19 cellular contexts compared by ENCODE assay signal in genomic region chr11:638616-639323, GRCh38. TPM values are rescaled to one million over a fixed set of nuclear protein-coding genes. Genes with fewer than 3 reads are reported as not detected.
DNase-seq lines count a peak whose midpoint lies in the region; ATAC-seq and TF ChIP-seq lines count a peak whose summit lies in the region.
"Had no signal": no experiment of that assay in that cellular context is flagged by ENCODE, and none has a peak within 500 bp of the region (broad histone marks: within the 10 kb centered on the region; RNA-seq: fewer than 3 reads in every experiment).

No MANE protein-coding gene starts in this region.

- peak overlapping the region in 8 of 11 experiments; percentile 21 to 89 (median 74); a peak in 14 of 22 replicates for H3K4me2 ChIP-seq in BLaER1 treated with 17β-estradiol and CSF1 and Interleukin-3, amounts not matched to agents 10 nM and 100 nM

- POLR2A ChIA-PET in HEK293 (lab: Yijun Ruan, JAX): no interaction called here
- POLR2A ChIA-PET in naive thymus-derived CD4-positive, alpha-beta T cell (lab: Charles Lee): interaction anchor here (1.2 kb wide), 1 partner anchor 137 kb away, joined by 4 read pairs; no protein-coding TSS in a partner anchor

- peaks cover 9 to 43% (median 23%) of the 10 kb centered on the region in 11 experiments; a peak in 21 of 22 replicates for H3K36me3 ChIP-seq in BLaER1 treated with 17β-estradiol and CSF1 and Interleukin-3, amounts not matched to agents 10 nM and 100 nM
- H3K36me3 ChIP-seq in HEK293 (ENCODE audit: control insufficient read depth in 2 of 2, insufficient read depth in 1 of 2, low read length in 2 of 2): peaks cover 0 to 38% of the 10 kb centered on the region in 2 experiments; a peak in 1 of 3 replicates
- H3K36me3 ChIP-seq in naive thymus-derived CD4-positive, alpha-beta T cell (ENCODE audit: control insufficient read depth in 2 of 3, insufficient read depth in 3 of 3, low read length in 3 of 3): peaks cover 0 to 6% (median 2%) of the 10 kb centered on the region in 3 experiments

- no peak overlapping the region for H3K27ac ChIP-seq in BLaER1 treated with 17β-estradiol and CSF1 and Interleukin-3, amounts not matched to agents 10 nM and 100 nM
- no peak overlapping the region for H3K27ac ChIP-seq in HEK293 (ENCODE audit: extremely low read depth, low read depth, low read length)
- H3K27ac ChIP-seq in naive thymus-derived CD4-positive, alpha-beta T cell (ENCODE audit: low read depth, low read length): no peak overlapping the region
- H3K27ac ChIP-seq: adrenal gland, gastroesophageal sphincter had no signal

- no peak for TF ChIP-seq CTCF in HEK293 (tag by site-specific recombination; IDR thresholded peaks at IDR 0.05)

- H3K9me3 ChIP-seq in BLaER1 treated with 17β-estradiol and CSF1 and Interleukin-3, amounts not matched to agents 10 nM and 100 nM (replicated peaks in 1 of 11): no peaks in the 10 kb centered on the region
- H3K9me3 ChIP-seq in HEK293 (ENCODE audit: control insufficient read depth, insufficient read depth, low read depth, low read length): no peaks in the 10 kb centered on the region
- H3K9me3 ChIP-seq in naive thymus-derived CD4-positive, alpha-beta T cell (ENCODE audit: control insufficient read depth in 2 of 3, low read length in 3 of 3): no peaks in the 10 kb centered on the region
- H3K9me3 ChIP-seq: adrenal gland, gastroesophageal sphincter had no signal

- H3K4me1 ChIP-seq in BLaER1 treated with 17β-estradiol and CSF1 and Interleukin-3, amounts not matched to agents 10 nM and 100 nM: peaks cover 11 to 38% (median 24%) of the 10 kb centered on the region in 10 experiments
- no peaks in the 10 kb centered on the region for H3K4me1 ChIP-seq in HEK293 (ENCODE audit: control insufficient read depth, insufficient read depth, low read length)
- H3K4me1 ChIP-seq in naive thymus-derived CD4-positive, alpha-beta T cell (ENCODE audit: control insufficient read depth in 2 of 2, insufficient read depth in 2 of 2, low read length in 2 of 2): no peaks in the 10 kb centered on the region
- H3K4me1 ChIP-seq: adrenal gland had no signal

- H3K27ac Mint-ChIP-seq in naive thymus-derived CD4-positive, alpha-beta T cell: peak overlapping the region in 2 of 9 donors; percentile 19 to 29
- H3K27ac Mint-ChIP-seq: stimulated activated naive CD8-positive, alpha-beta T cell treated with anti-CD3 and anti-CD28 coated beads, Interleukin-15, amount 100 ng/mL, for 72 hours had no signal

- H3K4me3 Mint-ChIP-seq in naive thymus-derived CD4-positive, alpha-beta T cell: peak overlapping the region in 9 of 10 donors; percentile 32 to 72 (median 47)

- CTCF ChIA-PET in HEK293 (lab: Yijun Ruan, JAX): no interaction called here
- CTCF ChIA-PET in naive thymus-derived CD4-positive, alpha-beta T cell (lab: Charles Lee): no interaction called here

- no peak for ATAC-seq in naive thymus-derived CD4-positive, alpha-beta T cell
- ATAC-seq in GM21786 (IDR thresholded peaks at IDR 0.05; ENCODE audit: unreplicated experiment): no peak
- ATAC-seq: gastroesophageal sphincter had no signal

- H3K9me3 Mint-ChIP-seq in naive thymus-derived CD4-positive, alpha-beta T cell: no peaks in the 10 kb centered on the region
- H3K9me3 Mint-ChIP-seq: effector memory CD8-positive, alpha-beta T cell; stimulated activated naive CD8-positive, alpha-beta T cell treated with anti-CD3 and anti-CD28 coated beads, Interleukin-15, amount 100 ng/mL, for 72 hours had no signal

- H3K4me3 ChIP-seq in BLaER1 treated with 17β-estradiol and CSF1 and Interleukin-3, amounts not matched to agents 10 nM and 100 nM: no peak overlapping the region
- H3K4me3 ChIP-seq in HEK293 (ENCODE audit: low read depth, low read length): no peak overlapping the region
- no peak overlapping the region for H3K4me3 ChIP-seq in naive thymus-derived CD4-positive, alpha-beta T cell (ENCODE audit: low read length)
- H3K4me3 ChIP-seq: adrenal gland, gastroesophageal sphincter had no signal

- DNase-seq in dermis blood vessel endothelial cell: peak; percentile 22
- no peak for DNase-seq in naive thymus-derived CD4-positive, alpha-beta T cell
- no peak for DNase-seq in NCI-H2107 (lab: John Stamatoyannopoulos, UW)
- no peak for DNase-seq in midbrain (lab: John Stamatoyannopoulos, UW)
- DNase-seq in A172 (ENCODE audit: low spot score): no peak
- DNase-seq: COR-L47; effector memory CD8-positive, alpha-beta T cell; NCI-H1417 treated with DMSO at 0.1 percent for 48 hours; NCI-H510A treated with DMSO at 0.1 percent for 48 hours; stimulated activated CD4-positive, alpha-beta T cell treated with anti-CD3 and anti-CD28 coated beads, Interleukin-4, amount 100 ng/mL, for 24 hours; stimulated activated naive CD8-positive, alpha-beta T cell treated with anti-CD3 and anti-CD28 coated beads, Interleukin-15, amount 100 ng/mL, for 72 hours; T1000 had no signal

- H4K20me1 ChIP-seq in BLaER1 treated with 17β-estradiol and CSF1 and Interleukin-3, amounts not matched to agents 10 nM and 100 nM: peaks cover 62 to 94% (median 76%) of the 10 kb centered on the region in 11 experiments

- H3K36me3 Mint-ChIP-seq in naive thymus-derived CD4-positive, alpha-beta T cell: peaks cover 0 to 5% (median 0%) of the 10 kb centered on the region in 5 donors

- peaks cover 45 to 64% (median 54%) of the 10 kb centered on the region in 11 experiments for H3K27me3 ChIP-seq in BLaER1 treated with 17β-estradiol and CSF1 and Interleukin-3, amounts not matched to agents 10 nM and 100 nM
- H3K27me3 ChIP-seq in naive thymus-derived CD4-positive, alpha-beta T cell (ENCODE audit: control insufficient read depth in 2 of 2, insufficient read depth in 2 of 2, low read length in 2 of 2): peaks cover 6 to 16% of the 10 kb centered on the region in 2 donors
- H3K27me3 ChIP-seq: adrenal gland had no signal

- intact Hi-C loops in naive thymus-derived CD4-positive, alpha-beta T cell (cut with micrococcal nuclease): no loop called here

- peaks cover 11 to 36% (median 22%) of the 10 kb centered on the region in 5 donors for H3K27me3 Mint-ChIP-seq in naive thymus-derived CD4-positive, alpha-beta T cell

- H3K9ac ChIP-seq in BLaER1 treated with 17β-estradiol and CSF1 and Interleukin-3, amounts not matched to agents 10 nM and 100 nM: no peak overlapping the region

- peaks cover 7 to 18% (median 16%) of the 10 kb centered on the region in 7 donors for H3K4me1 Mint-ChIP-seq in naive thymus-derived CD4-positive, alpha-beta T cell

TF ChIP-seq in HEK293, 187 proteins besides CTCF, POLR2A, EP300 and RAD21 (continues in another document):
- TF ChIP-seq ZNF394 (tag by site-specific recombination; IDR thresholded peaks at IDR 0.05; ENCODE audit: borderline replicate concordance) (peak; percentile 71; the same call in 1 of the 2 replicates), ZNF600 (tag by site-specific recombination; IDR thresholded peaks at IDR 0.05) (peak; percentile 85), KLF8 (tag by site-specific recombination; IDR thresholded peaks at IDR 0.05) (0 out of 2 replicates have a peak, but pooled peaks have one; percentile 37), EGR2 (tag by site-specific recombination; IDR thresholded peaks at IDR 0.05; ENCODE audit: low read depth) (peak; percentile 42; the same call in 1 of the 2 replicates), ZNF423 (tag by site-specific recombination; IDR thresholded peaks at IDR 0.05) (0 out of 2 replicates have a peak, but pooled peaks have one; percentile 12), ZNF114 (tag by site-specific recombination; IDR thresholded peaks at IDR 0.05) (no peak)
- TF ChIP-seq, protein P1, sequence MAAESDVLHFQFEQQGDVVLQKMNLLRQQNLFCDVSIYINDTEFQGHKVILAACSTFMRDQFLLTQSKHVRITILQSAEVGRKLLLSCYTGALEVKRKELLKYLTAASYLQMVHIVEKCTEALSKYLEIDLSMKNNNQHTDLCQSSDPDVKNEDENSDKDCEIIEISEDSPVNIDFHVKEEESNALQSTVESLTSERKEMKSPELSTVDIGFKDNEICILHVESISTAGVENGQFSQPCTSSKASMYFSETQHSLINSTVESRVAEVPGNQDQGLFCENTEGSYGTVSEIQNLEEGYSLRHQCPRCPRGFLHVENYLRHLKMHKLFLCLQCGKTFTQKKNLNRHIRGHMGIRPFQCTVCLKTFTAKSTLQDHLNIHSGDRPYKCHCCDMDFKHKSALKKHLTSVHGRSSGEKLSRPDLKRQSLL (tag by site-specific recombination; IDR thresholded peaks at IDR 0.05): peak; percentile 92
- TF ChIP-seq, protein P2, sequence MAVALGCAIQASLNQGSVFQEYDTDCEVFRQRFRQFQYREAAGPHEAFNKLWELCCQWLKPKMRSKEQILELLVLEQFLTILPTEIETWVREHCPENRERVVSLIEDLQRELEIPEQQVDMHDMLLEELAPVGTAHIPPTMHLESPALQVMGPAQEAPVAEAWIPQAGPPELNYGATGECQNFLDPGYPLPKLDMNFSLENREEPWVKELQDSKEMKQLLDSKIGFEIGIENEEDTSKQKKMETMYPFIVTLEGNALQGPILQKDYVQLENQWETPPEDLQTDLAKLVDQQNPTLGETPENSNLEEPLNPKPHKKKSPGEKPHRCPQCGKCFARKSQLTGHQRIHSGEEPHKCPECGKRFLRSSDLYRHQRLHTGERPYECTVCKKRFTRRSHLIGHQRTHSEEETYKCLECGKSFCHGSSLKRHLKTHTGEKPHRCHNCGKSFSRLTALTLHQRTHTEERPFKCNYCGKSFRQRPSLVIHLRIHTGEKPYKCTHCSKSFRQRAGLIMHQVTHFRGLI (tag by site-specific recombination; IDR thresholded peaks at IDR 0.05): no peak

RNA-seq across cellular contexts. Expression of gene DRD4, which starts 1.7 kb away (rescaled TPM):
- under 0.01 TPM in 1 of 2 replicates, not detected in the other for total RNA-seq in dermis blood vessel endothelial cell
- total RNA-seq in naive thymus-derived CD4-positive, alpha-beta T cell: 1 to 10 TPM in 2 of 5 experiments, under 1 TPM in 3; 0.27 to 1.9 (median 0.75) TPM
- not detected for polyA plus RNA-seq in naive thymus-derived CD4-positive, alpha-beta T cell
- total RNA-seq in A172 (2014; rRNA removed; shearing (Covaris generic)): not detected in 2 replicates
- total RNA-seq: lung microvascular endothelial cell, pulmonary artery endothelial cell had no signal

RNA-seq across cellular contexts. Expression of gene SCT, which starts 11.8 kb away (rescaled TPM):
- not detected in 2 replicates for total RNA-seq in dermis blood vessel endothelial cell
- total RNA-seq in naive thymus-derived CD4-positive, alpha-beta T cell: not detected
- polyA plus RNA-seq in naive thymus-derived CD4-positive, alpha-beta T cell: not detected
- total RNA-seq in A172 (2014; rRNA removed; shearing (Covaris generic)): not detected in 2 replicates
- total RNA-seq: adrenal gland, gastroesophageal sphincter, lung microvascular endothelial cell, pulmonary artery endothelial cell had no signal

RNA-seq across cellular contexts. Expression of gene CDHR5, which starts 14.0 kb away (rescaled TPM):
- total RNA-seq in dermis blood vessel endothelial cell: not detected in 2 replicates
- not detected for total RNA-seq in naive thymus-derived CD4-positive, alpha-beta T cell
- polyA plus RNA-seq in naive thymus-derived CD4-positive, alpha-beta T cell: not detected
- total RNA-seq in A172 (2014; rRNA removed; shearing (Covaris generic)): not detected in 2 replicates
- total RNA-seq: gastroesophageal sphincter, lung microvascular endothelial cell, pulmonary artery endothelial cell had no signal

RNA-seq across cellular contexts. Expression of gene IRF7, which starts 23.0 kb away (rescaled TPM):
- 16.8 and 24.2 TPM in 2 replicates for total RNA-seq in dermis blood vessel endothelial cell
- total RNA-seq in naive thymus-derived CD4-positive, alpha-beta T cell: 100 to 1,000 TPM in 1 of 5 experiments, 10 to 100 TPM in 4; 57.0 to 134 (median 64.6) TPM
- 10 to 100 TPM; 25.9 to 50.0 TPM for polyA plus RNA-seq in naive thymus-derived CD4-positive, alpha-beta T cell
- total RNA-seq in A172 (2014; rRNA removed; shearing (Covaris generic)): 6.4 and 12.0 TPM in 2 replicates

RNA-seq across cellular contexts. Expression of gene DEAF1, which starts 56.3 kb away (rescaled TPM):
- total RNA-seq in dermis blood vessel endothelial cell: 36.8 and 40.8 TPM in 2 replicates
- 100 to 1,000 TPM in 1 of 5 experiments, 10 to 100 TPM in 4; 44.5 to 117 (median 54.2) TPM for total RNA-seq in naive thymus-derived CD4-positive, alpha-beta T cell
- 10 to 100 TPM; 33.0 to 71.8 TPM for polyA plus RNA-seq in naive thymus-derived CD4-positive, alpha-beta T cell
- 12.8 and 20.2 TPM in 2 replicates for total RNA-seq in A172 (2014; rRNA removed; shearing (Covaris generic))
